ENCODE assay signal across 8 cellular contexts in the genomic region with DNA sequence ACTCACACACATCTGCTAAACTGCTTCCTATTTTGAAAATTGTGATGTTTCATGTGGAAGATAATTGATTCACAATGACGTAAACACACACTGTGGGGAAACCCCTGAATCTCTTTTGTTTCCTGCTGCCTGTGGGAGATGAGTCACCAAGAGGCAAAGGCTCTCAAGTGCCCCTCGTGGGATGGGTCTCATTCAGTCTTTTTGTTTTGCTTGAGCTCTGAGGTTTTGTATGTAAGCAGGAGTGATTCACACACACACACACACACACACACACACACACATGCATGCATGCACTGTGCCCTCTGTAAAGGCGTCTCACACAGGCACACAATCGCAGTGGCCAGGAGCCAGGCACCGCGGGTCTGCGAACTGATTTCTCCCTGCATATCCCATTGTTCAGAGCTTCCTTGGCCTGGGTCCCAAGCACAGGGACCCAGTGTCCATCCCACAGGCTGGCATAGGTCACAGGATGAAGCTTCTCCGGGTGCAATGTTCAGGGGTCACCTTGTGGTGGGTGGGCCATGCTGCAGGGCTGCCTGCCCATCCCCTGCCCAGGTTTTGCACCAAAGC.
A peak's percentile ranks its signal among the peaks of the same experiment; 100 is the strongest.
DNase-seq lines count a peak whose midpoint lies in the region; ATAC-seq and TF ChIP-seq lines count a peak whose summit lies in the region.

No MANE protein-coding gene starts in this region.

- in situ Hi-C loops in astrocyte of the cerebellum (cut with HindIII; ENCODE audit: low sequenced_read_pairs): no loop called here

- no peak overlapping the region for H3K4me3 ChIP-seq in astrocyte of the cerebellum (ENCODE audit: low read depth, low read length)

- peaks cover 18% of the 10 kb centered on the region for H3K27me3 Mint-ChIP-seq in T-helper 1 cell treated with Interleukin-12 subunit alpha and Interleukin-12 subunit beta and Interleukin-4 antibody, amounts not matched to agents 30 μg/mL and 1 μg/mL, for 36 hours (ENCODE audit: low read depth)
- peaks cover 7% of the 10 kb centered on the region for H3K27me3 Mint-ChIP-seq in nephron progenitor cell (ENCODE audit: low read depth, poor library complexity)

- peak; percentile 86 for DNase-seq in COLO668 (lab: John Stamatoyannopoulos, UW; ENCODE audit: unreplicated experiment)
- peak; percentile 90 for DNase-seq in HS-5 (ENCODE audit: low read depth)
- peak; percentile 99 for DNase-seq in astrocyte of the cerebellum (ENCODE audit: low read depth)
- DNase-seq in midbrain (lab: John Stamatoyannopoulos, UW): peak; percentile 71
- DNase-seq in stromal cell of bone marrow (ENCODE audit: low read depth): peak; percentile 91
- no peak for DNase-seq in nephron progenitor cell

- TF ChIP-seq CTCF in astrocyte of the cerebellum (IDR thresholded peaks at IDR 0.05; ENCODE audit: low read depth, low read length, missing control alignments) (peak; percentile 0), nephron progenitor cell (IDR thresholded peaks at IDR 0.05) (no peak)

- no peak overlapping the region for H3K4me3 Mint-ChIP-seq in T-helper 1 cell treated with Interleukin-12 subunit alpha and Interleukin-12 subunit beta and Interleukin-4 antibody, amounts not matched to agents 30 μg/mL and 1 μg/mL, for 36 hours
- H3K4me3 Mint-ChIP-seq in nephron progenitor cell: no peak overlapping the region

- H3K4me1 Mint-ChIP-seq in T-helper 1 cell treated with Interleukin-12 subunit alpha and Interleukin-12 subunit beta and Interleukin-4 antibody, amounts not matched to agents 30 μg/mL and 1 μg/mL, for 36 hours (ENCODE audit: low read depth): peaks cover 15% of the 10 kb centered on the region
- peaks cover 57% of the 10 kb centered on the region for H3K4me1 Mint-ChIP-seq in nephron progenitor cell

- H3K9me3 Mint-ChIP-seq in T-helper 1 cell treated with Interleukin-12 subunit alpha and Interleukin-12 subunit beta and Interleukin-4 antibody, amounts not matched to agents 30 μg/mL and 1 μg/mL, for 36 hours: no peaks in the 10 kb centered on the region
- H3K9me3 Mint-ChIP-seq in nephron progenitor cell: no peaks in the 10 kb centered on the region

- peak overlapping the region; percentile 82 for H3K27ac Mint-ChIP-seq in T-helper 1 cell treated with Interleukin-12 subunit alpha and Interleukin-12 subunit beta and Interleukin-4 antibody, amounts not matched to agents 30 μg/mL and 1 μg/mL, for 36 hours
- H3K27ac Mint-ChIP-seq in nephron progenitor cell: no peak overlapping the region

- peak; percentile 84 for ATAC-seq in GM21381 (IDR thresholded peaks at IDR 0.05; ENCODE audit: unreplicated experiment)

- H3K36me3 Mint-ChIP-seq in T-helper 1 cell treated with Interleukin-12 subunit alpha and Interleukin-12 subunit beta and Interleukin-4 antibody, amounts not matched to agents 30 μg/mL and 1 μg/mL, for 36 hours (ENCODE audit: low read depth): no peaks in the 10 kb centered on the region
- H3K36me3 Mint-ChIP-seq in nephron progenitor cell (ENCODE audit: low read depth): no peaks in the 10 kb centered on the region
